10 cellular contexts compared by ENCODE assay signal in the genomic region with DNA sequence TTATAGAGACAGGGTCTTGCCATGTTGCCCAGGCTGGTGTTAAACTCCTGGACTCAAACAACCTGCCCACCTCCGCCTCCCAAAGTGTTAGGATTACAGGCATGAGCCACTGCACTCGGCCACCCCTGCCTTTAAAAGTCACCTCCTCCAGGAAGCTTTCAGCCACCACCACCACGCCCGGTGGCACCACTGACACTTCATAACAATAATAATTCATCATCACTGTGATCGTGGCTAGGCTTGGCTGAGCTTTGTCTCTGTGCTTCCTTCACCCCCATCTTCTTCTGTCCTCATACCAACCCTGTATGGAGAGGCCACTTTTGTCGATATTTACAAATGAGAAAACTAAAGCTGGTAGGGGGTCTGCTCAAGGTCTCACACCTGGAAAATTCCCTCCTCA. TPM values are rescaled to one million over a fixed set of nuclear protein-coding genes. Genes with fewer than 3 reads are reported as not detected.
DNase-seq lines count a peak whose midpoint lies in the region; ATAC-seq and TF ChIP-seq lines count a peak whose summit lies in the region.
"Had no signal": no experiment of that assay in that cellular context is flagged by ENCODE, and none has a peak within 500 bp of the region (broad histone marks: within the 10 kb centered on the region; RNA-seq: fewer than 3 reads in every experiment).

No MANE protein-coding gene starts in this region.

- no peak overlapping the region for H3T11ph ChIP-seq in H9 (ENCODE audit: low read length)

- H4K91ac ChIP-seq in H9 (ENCODE audit: insufficient read length, low read depth, low read length), result no peak overlapping the region

- no peaks in the 10 kb centered on the region for H3K23me2 ChIP-seq in H9 (ENCODE audit: insufficient read length, low read depth, low read length, poor library complexity, severe bottlenecking)

- no peak overlapping the region for H3K56ac ChIP-seq in H9 (ENCODE audit: insufficient read length, low read depth, low read length)

- no peaks in the 10 kb centered on the region for H3K79me1 ChIP-seq in H9 (ENCODE audit: insufficient read depth, low read depth, low read length, poor library complexity, severe bottlenecking)

- H3K9me3 ChIP-seq in H9 (ENCODE audit: control insufficient read depth, low read depth, low read length), result no peaks in the 10 kb centered on the region
- H3K9me3 ChIP-seq: left lung, psoas muscle had no signal

- H4K5ac ChIP-seq in H9 (ENCODE audit: insufficient read length, low read depth, low read length), result no peak overlapping the region

- H3K27ac Mint-ChIP-seq in H9 (no peak overlapping the region), brain (peak overlapping the region in 3 of 5 experiments; percentile 63 to 72 (median 67)), osteocyte (ENCODE audit: unreplicated experiment) (no peak overlapping the region)

- no peaks in the 10 kb centered on the region for H3K9me3 Mint-ChIP-seq in H9
- peaks cover 0 to 2% (median 0%) of the 10 kb centered on the region in 5 experiments for H3K9me3 Mint-ChIP-seq in brain
- H3K9me3 Mint-ChIP-seq in osteocyte (ENCODE audit: unreplicated experiment), result no peaks in the 10 kb centered on the region

- H3K79me2 ChIP-seq in H9 (ENCODE audit: insufficient read depth, low read length), result no peaks in the 10 kb centered on the region

- H2AFZ ChIP-seq in H9 (ENCODE audit: low read length), result no peak overlapping the region

- H3K4me3 Mint-ChIP-seq in H9, result peak overlapping the region in 1 of 2 experiments; percentile 79; a peak in 2 of 5 replicates
- H3K4me3 Mint-ChIP-seq in brain, result peak overlapping the region in 4 of 5 experiments; percentile 56 to 80 (median 70)
- peak overlapping the region; percentile 32 for H3K4me3 Mint-ChIP-seq in osteocyte (ENCODE audit: unreplicated experiment)

- no peak overlapping the region for H2BK20ac ChIP-seq in H9 (ENCODE audit: low read depth, low read length, poor library complexity, severe bottlenecking)

- peaks cover 11% of the 10 kb centered on the region for H3K4me1 ChIP-seq in H9 (ENCODE audit: insufficient read depth, low read length)

- no peak overlapping the region for H2BK12ac ChIP-seq in H9 (ENCODE audit: insufficient read length, low read depth, low read length)

- H2BK15ac ChIP-seq in H9 (ENCODE audit: low read depth, low read length), result no peak overlapping the region

- no peaks in the 10 kb centered on the region for H3K27me3 Mint-ChIP-seq in H9 (ENCODE audit: low read depth)
- H3K27me3 Mint-ChIP-seq in brain, result no peaks in the 10 kb centered on the region
- H3K27me3 Mint-ChIP-seq in osteocyte (ENCODE audit: unreplicated experiment), result no peaks in the 10 kb centered on the region

- ATAC-seq in HG02973 (IDR thresholded peaks at IDR 0.05; ENCODE audit: unreplicated experiment) (no peak), HG02885 (IDR thresholded peaks at IDR 0.05; ENCODE audit: poor library complexity, unreplicated experiment) (no peak)

- H3K9ac ChIP-seq in H9 (ENCODE audit: extremely low read depth, insufficient read length, low read length), result no peak overlapping the region

- WGBS in H9 (ENCODE audit: extremely low coverage, insufficient read length, low lambda C conversion rate), result no CpG with 5 or more reads among the region's 6 CpGs

- no peak overlapping the region for H3K27ac ChIP-seq in H9 (ENCODE audit: insufficient read length, low read depth, low read length)
- peak overlapping the region; percentile 78 for H3K27ac ChIP-seq in RWPE1
- H3K27ac ChIP-seq: left lung, psoas muscle had no signal

- no peak overlapping the region for H3K14ac ChIP-seq in H9 (ENCODE audit: insufficient read depth, low read length)

- no peak overlapping the region for H3K18ac ChIP-seq in H9 (ENCODE audit: insufficient read length, low read depth, low read length)

- DNase-seq in H9 (no peak), RWPE1 (ENCODE audit: low spot score) (no peak), osteocyte (ENCODE audit: extremely low spot score, unreplicated experiment) (no peak), amygdala (lab: John Stamatoyannopoulos, UW) (no peak)
- DNase-seq: DMS79, left lung, psoas muscle had no signal

- no peak overlapping the region for H2BK120ac ChIP-seq in H9 (ENCODE audit: low read depth, low read length, poor library complexity, severe bottlenecking)

- H3K4ac ChIP-seq in H9 (ENCODE audit: low read depth, low read length), result no peak overlapping the region

- no peak overlapping the region for H4K8ac ChIP-seq in H9 (replicated peaks; ENCODE audit: insufficient read length, low read depth, low read length)

- CTCF ChIA-PET in RWPE1 (lab: Yijun Ruan, JAX), result interaction anchor here (0.7 kb wide), 1 partner anchor 86 kb away, joined by 4 read pairs; no protein-coding TSS in a partner anchor

- H2AK5ac ChIP-seq in H9 (ENCODE audit: insufficient read length, low read length), result no peak overlapping the region

- POLR2A ChIA-PET in RWPE1 (lab: Yijun Ruan, JAX; ENCODE audit: low non-redundant PET), result interaction anchor here (0.8 kb wide), 1 partner anchor 14 kb away, joined by 4 read pairs; no protein-coding TSS in a partner anchor

- no peaks in the 10 kb centered on the region for H3K27me3 ChIP-seq in H9 (ENCODE audit: insufficient read depth, low read length)

- H3K4me1 Mint-ChIP-seq in H9, result peaks cover 36 to 49% of the 10 kb centered on the region in 2 experiments
- peaks cover 58% of the 10 kb centered on the region for H3K4me1 Mint-ChIP-seq in brain
- H3K4me1 Mint-ChIP-seq in osteocyte (ENCODE audit: unreplicated experiment), result peaks cover 60% of the 10 kb centered on the region

- H4K20me1 ChIP-seq in H9 (ENCODE audit: control insufficient read depth, insufficient read depth, insufficient read length), result no peaks in the 10 kb centered on the region

- no peak for TF ChIP-seq CTCF in H9 (conservative IDR thresholded peaks at IDR 0.05)
- TF ChIP-seq CTCF in RWPE1 (conservative IDR thresholded peaks at IDR 0.05; ENCODE audit: low read depth), result no peak
- no peak for TF ChIP-seq CTCF in brain (conservative IDR thresholded peaks at IDR 0.05)
- TF ChIP-seq CTCF in osteocyte (IDR thresholded peaks at IDR 0.05), result no peak

- no peak overlapping the region for H3K23ac ChIP-seq in H9 (ENCODE audit: insufficient read length, low read depth, low read length)

- H3K36me3 Mint-ChIP-seq in H9 (ENCODE audit: insufficient read depth in 1 of 3, low read depth in 3 of 3) (no peaks in the 10 kb centered on the region), brain (no peaks in the 10 kb centered on the region), osteocyte (ENCODE audit: unreplicated experiment) (no peaks in the 10 kb centered on the region)

- peak overlapping the region; percentile 7 for H3K4me2 ChIP-seq in H9 (ENCODE audit: insufficient read depth, insufficient read length, low read length)

- H2BK5ac ChIP-seq in H9 (ENCODE audit: insufficient read length, low read length), result no peak overlapping the region

RNA-seq across cellular contexts. Expression of gene EPHA2, which starts 12.8 kb away (rescaled TPM):
- total RNA-seq in H9 (2021), result 32.8 and 33.1 TPM in 2 replicates
- polyA plus RNA-seq in brain (ENCODE audit: insufficient read depth, low read depth, low replicate concordance), result 2.6 TPM
- 152 and 155 TPM in 2 replicates for total RNA-seq in osteocyte

RNA-seq across cellular contexts. Expression of gene ARHGEF19, which starts 43.8 kb away (rescaled TPM):
- total RNA-seq in H9 (2021) (18.5 and 21.1 TPM in 2 replicates), osteocyte (8.5 and 9.5 TPM in 2 replicates)
- polyA plus RNA-seq in brain (ENCODE audit: insufficient read depth, low read depth, low replicate concordance), result 33.6 TPM

Comparison
In these comparisons a context has a peak if more than half of its experiments do, and no peak if none do; other contexts are left out.
1. H3K27ac Mint-ChIP-seq: peak in brain (3 of 5); none in H9 (0 of 3) and osteocyte (single experiment).